ENCODE assay signal across 35 cellular contexts in genomic region chr4:184879251-184879650, GRCh38.
"Had no signal": no experiment of that assay in that cellular context is flagged by ENCODE, and none has a peak within 500 bp of the region (broad histone marks: within the 10 kb centered on the region; RNA-seq: fewer than 3 reads in every experiment).

No MANE protein-coding gene starts in this region.

- H3K27me3 ChIP-seq: MG63 had no signal

- H3K9ac ChIP-seq: KMS-11 had no signal

- H3K4me3 ChIP-seq: MG63 had no signal

- H3K9me3 ChIP-seq: MG63 had no signal

- H3K27ac ChIP-seq: KMS-11 had no signal

- H3K4me2 ChIP-seq: KMS-11 had no signal

- H3K36me3 ChIP-seq: MG63 had no signal

- DNase-seq: Karpas-422, Kasumi-1, KBM-7, KG1, MG63, MM.1S, MV-4-11, NCI-H1048, NCI-H1092, NCI-H1092 treated with DMSO at 0.1 percent for 48 hours, NCI-H1105, NCI-H1105 treated with DMSO at 0.1 percent for 48 hours, NCI-H1417, NCI-H1417 treated with DMSO at 0.1 percent for 48 hours, NCI-H1436, NCI-H1436 treated with DMSO at 0.1 percent for 48 hours, NCI-H146, NCI-H1694, NCI-H1694 treated with DMSO at 0.1 percent for 48 hours, NCI-H187, NCI-H187 treated with DMSO at 0.1 percent for 48 hours, NCI-H1930, NCI-H2029, NCI-H2029 treated with DMSO at 0.1 percent for 48 hours, NCI-H2081, NCI-H2081 treated with DMSO at 0.1 percent for 48 hours, NCI-H2107, NCI-H2171, NCI-H2171 treated with DMSO at 0.1 percent for 48 hours, NCI-H2227 treated with DMSO at 0.1 percent for 48 hours, NCI-H226, NCI-H345, NCI-H446, NCI-H446 treated with DMSO at 0.1 percent for 48 hours had no signal
